ENCODE assay signal across 19 cellular contexts in the genomic region with DNA sequence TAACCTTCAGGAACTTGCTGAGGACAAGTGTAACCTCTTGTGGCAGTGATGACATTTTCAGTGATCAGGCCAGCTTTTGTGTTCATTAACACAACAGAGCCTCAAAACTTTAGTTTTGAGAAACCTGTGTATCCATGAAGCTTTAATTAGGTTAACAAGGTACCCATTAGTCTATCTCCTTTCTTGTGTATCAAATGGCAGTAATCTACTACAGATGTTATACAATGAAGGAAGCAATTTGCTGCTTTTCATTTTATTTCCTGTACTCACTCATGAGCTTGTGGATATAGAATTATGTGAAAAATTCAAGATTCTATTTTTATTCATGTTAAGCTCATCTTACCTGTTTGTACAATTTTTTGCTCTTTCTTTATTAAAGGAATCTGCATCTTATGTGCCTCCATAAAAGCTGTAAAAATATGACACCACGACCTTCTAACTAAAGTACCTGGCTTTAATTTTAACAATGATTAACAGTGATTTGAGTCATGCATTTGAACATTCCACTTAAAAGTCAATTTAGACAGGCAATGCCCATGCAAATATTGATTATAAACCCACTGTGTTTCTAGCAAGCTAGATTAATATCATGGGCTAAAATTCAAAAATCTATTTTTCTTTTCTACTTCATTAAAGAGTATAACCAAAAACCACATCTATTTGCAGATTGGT.
A peak's percentile ranks its signal among the peaks of the same experiment; 100 is the strongest.
DNase-seq lines count a peak whose midpoint lies in the region; ATAC-seq, FAIRE-seq and TF ChIP-seq lines count a peak whose summit lies in the region.
"Had no signal": no experiment of that assay in that cellular context is flagged by ENCODE, and none has a peak within 500 bp of the region (broad histone marks: within the 10 kb centered on the region; RNA-seq: fewer than 3 reads in every experiment).

No MANE protein-coding gene starts in this region.

- H3K9me3 ChIP-seq in SK-N-MC (ENCODE audit: low read depth, low read length) (peaks cover 5% of the 10 kb centered on the region; the same call in 1 of the 2 replicates), hepatocyte (ENCODE audit: low read depth) (no peaks in the 10 kb centered on the region)
- H3K9me3 ChIP-seq: HAP-1 had no signal

- peaks cover 62% of the 10 kb centered on the region for H3K4me1 Mint-ChIP-seq in HFFc6 (ENCODE audit: low read depth)
- H3K4me1 Mint-ChIP-seq: B cell had no signal

- H3K27me3 ChIP-seq in hepatocyte = no peaks in the 10 kb centered on the region

- peaks cover 14% of the 10 kb centered on the region for H3K36me3 Mint-ChIP-seq in HFFc6 (ENCODE audit: low read depth)

- H3K79me2 ChIP-seq in hepatocyte = no peaks in the 10 kb centered on the region

- peak overlapping the region; percentile 16; the same call in 1 of the 2 replicates for H3K27ac Mint-ChIP-seq in HFFc6
- H3K27ac Mint-ChIP-seq: B cell; CD4-positive, alpha-beta T cell had no signal

- H2AFZ ChIP-seq in hepatocyte = no peak overlapping the region

- H3K36me3 ChIP-seq in SK-N-MC (ENCODE audit: insufficient read depth, low read length) = no peaks in the 10 kb centered on the region
- H3K36me3 ChIP-seq in hepatocyte (replicated peaks; ENCODE audit: insufficient read depth, low read depth) = no peaks in the 10 kb centered on the region
- H3K36me3 ChIP-seq: HAP-1 had no signal

- no peak overlapping the region for H3K9ac ChIP-seq in SK-N-MC (ENCODE audit: insufficient read length)

- no peak for ATAC-seq in GM18858 (IDR thresholded peaks at IDR 0.05; ENCODE audit: unreplicated experiment)
- ATAC-seq: K562 had no signal

- FAIRE-seq in D721Med (lab: Jason Lieb, UNC) = no peak
- FAIRE-seq: G401.6, GM12892, GM19239, H1, K562 had no signal

- H3K4me1 ChIP-seq in hepatocyte (ENCODE audit: insufficient read depth) = no peaks in the 10 kb centered on the region
- H3K4me1 ChIP-seq: HAP-1 had no signal

- H3K4me3 ChIP-seq in SK-N-MC = peak overlapping the region; percentile 19
- H3K4me3 ChIP-seq in hepatocyte = no peak overlapping the region
- H3K4me3 ChIP-seq: HAP-1, K562 had no signal

- no peaks in the 10 kb centered on the region for H4K20me1 ChIP-seq in hepatocyte (ENCODE audit: insufficient read depth, poor library complexity, severe bottlenecking)

- WGBS in hepatocyte (ENCODE audit: low lambda C conversion rate, missing lambda C conversion rate) = 29% methylated on average over 1 of the region's 1 CpG

- H3K27ac ChIP-seq in SK-N-MC (no peak overlapping the region), hepatocyte (no peak overlapping the region)

- no peaks in the 10 kb centered on the region for H3K9me2 ChIP-seq in hepatocyte (replicated peaks; ENCODE audit: insufficient read depth)

- DNase-seq in HFFc6 (no peak), SK-N-MC (ENCODE audit: low read depth, low spot score) (no peak), hepatocyte (ENCODE audit: low spot score) (no peak), renal cortical epithelial cell (ENCODE audit: low read depth) (peak; percentile 65), D721Med (ENCODE audit: insufficient read length, low spot score) (no peak), NCI-H2227 (lab: John Stamatoyannopoulos, UW; ENCODE audit: unreplicated experiment) (no peak)
- DNase-seq: C1 segment of cervical spinal cord; Calu3; CD4-positive, alpha-beta T cell; DMS153; DMS79 treated with DMSO at 0.1 percent for 48 hours had no signal

- H3K4me3 Mint-ChIP-seq in HFFc6 = peak overlapping the region; percentile 1; the same call in 1 of the 2 replicates
- H3K4me3 Mint-ChIP-seq: B cell; CD4-positive, alpha-beta T cell had no signal

- peak overlapping the region; percentile 1 for H3K4me2 ChIP-seq in hepatocyte

- H3K27me3 Mint-ChIP-seq in HFFc6 (ENCODE audit: insufficient read depth) = peaks cover 4% of the 10 kb centered on the region; the same call in 1 of the 2 replicates
- H3K27me3 Mint-ChIP-seq: CD4-positive, alpha-beta T cell had no signal

- peaks cover 3% of the 10 kb centered on the region; the same call in 1 of the 2 replicates for H3K9me3 Mint-ChIP-seq in HFFc6

- TF ChIP-seq CTCF in HFFc6 (IDR thresholded peaks at IDR 0.05) = no peak
- TF ChIP-seq CTCF in hepatocyte (IDR thresholded peaks at IDR 0.05; ENCODE audit: poor library complexity) = no peak
- TF ChIP-seq CTCF in D721Med (IDR thresholded peaks at IDR 0.05; ENCODE audit: insufficient read depth, missing control alignments) = no peak
